ENCODE assay signal across 1 cellular context in the genomic region with DNA sequence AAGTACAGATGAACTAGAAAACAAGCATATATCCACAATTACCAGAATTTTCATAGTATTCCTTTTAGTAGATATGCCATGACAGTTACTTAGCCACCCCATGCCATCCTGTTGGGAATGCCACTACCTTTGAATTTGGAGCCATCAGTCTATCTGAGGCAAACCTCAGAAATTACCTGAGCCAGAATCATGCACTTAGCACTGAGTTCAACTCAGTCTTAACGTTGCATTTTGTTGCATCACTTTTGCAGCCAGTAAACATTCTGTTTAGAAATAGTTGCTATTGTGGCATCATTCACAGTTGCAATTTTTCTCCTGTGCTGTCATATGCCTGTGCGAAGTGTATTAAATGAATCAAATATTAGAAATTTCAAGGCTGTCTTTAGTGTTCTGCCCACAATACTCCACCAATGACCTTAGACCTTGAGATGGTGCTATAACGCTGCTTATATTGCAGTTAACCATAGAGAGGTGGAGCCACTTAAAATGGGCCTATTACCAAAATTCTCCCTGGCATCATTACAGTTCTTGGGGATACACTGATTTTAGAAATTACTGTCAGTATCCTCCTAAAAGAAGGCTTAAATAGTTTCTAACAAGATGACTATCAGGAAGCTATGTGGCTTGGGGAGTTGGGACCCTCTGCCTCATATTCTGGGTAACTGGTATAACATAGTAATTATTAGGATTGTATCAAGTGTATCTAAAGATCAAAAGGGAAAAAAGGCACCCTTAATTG.
TF ChIP-seq lines count a peak whose summit lies in the region.

No MANE protein-coding gene starts in this region.

TF ChIP-seq in GM23338, 12 proteins besides CTCF, POLR2A, EP300 and RAD21:
- TF ChIP-seq CREB1 (CRISPR knock-in tag; IDR thresholded peaks at IDR 0.05; ENCODE audit: low read depth), result no peak
- TF ChIP-seq POLR2AphosphoS5 (IDR thresholded peaks at IDR 0.05; ENCODE audit: low read depth), result no peak
- TF ChIP-seq ZNF114 (CRISPR knock-in tag; IDR thresholded peaks at IDR 0.05), result no peak
- TF ChIP-seq NANOG (IDR thresholded peaks at IDR 0.05; ENCODE audit: borderline replicate concordance), result no peak
- TF ChIP-seq STAT1 (IDR thresholded peaks at IDR 0.05; ENCODE audit: unreplicated experiment), result no peak
- no peak for TF ChIP-seq ZNF331 (CRISPR knock-in tag; IDR thresholded peaks at IDR 0.05; ENCODE audit: low read depth)
- TF ChIP-seq, protein P1, sequence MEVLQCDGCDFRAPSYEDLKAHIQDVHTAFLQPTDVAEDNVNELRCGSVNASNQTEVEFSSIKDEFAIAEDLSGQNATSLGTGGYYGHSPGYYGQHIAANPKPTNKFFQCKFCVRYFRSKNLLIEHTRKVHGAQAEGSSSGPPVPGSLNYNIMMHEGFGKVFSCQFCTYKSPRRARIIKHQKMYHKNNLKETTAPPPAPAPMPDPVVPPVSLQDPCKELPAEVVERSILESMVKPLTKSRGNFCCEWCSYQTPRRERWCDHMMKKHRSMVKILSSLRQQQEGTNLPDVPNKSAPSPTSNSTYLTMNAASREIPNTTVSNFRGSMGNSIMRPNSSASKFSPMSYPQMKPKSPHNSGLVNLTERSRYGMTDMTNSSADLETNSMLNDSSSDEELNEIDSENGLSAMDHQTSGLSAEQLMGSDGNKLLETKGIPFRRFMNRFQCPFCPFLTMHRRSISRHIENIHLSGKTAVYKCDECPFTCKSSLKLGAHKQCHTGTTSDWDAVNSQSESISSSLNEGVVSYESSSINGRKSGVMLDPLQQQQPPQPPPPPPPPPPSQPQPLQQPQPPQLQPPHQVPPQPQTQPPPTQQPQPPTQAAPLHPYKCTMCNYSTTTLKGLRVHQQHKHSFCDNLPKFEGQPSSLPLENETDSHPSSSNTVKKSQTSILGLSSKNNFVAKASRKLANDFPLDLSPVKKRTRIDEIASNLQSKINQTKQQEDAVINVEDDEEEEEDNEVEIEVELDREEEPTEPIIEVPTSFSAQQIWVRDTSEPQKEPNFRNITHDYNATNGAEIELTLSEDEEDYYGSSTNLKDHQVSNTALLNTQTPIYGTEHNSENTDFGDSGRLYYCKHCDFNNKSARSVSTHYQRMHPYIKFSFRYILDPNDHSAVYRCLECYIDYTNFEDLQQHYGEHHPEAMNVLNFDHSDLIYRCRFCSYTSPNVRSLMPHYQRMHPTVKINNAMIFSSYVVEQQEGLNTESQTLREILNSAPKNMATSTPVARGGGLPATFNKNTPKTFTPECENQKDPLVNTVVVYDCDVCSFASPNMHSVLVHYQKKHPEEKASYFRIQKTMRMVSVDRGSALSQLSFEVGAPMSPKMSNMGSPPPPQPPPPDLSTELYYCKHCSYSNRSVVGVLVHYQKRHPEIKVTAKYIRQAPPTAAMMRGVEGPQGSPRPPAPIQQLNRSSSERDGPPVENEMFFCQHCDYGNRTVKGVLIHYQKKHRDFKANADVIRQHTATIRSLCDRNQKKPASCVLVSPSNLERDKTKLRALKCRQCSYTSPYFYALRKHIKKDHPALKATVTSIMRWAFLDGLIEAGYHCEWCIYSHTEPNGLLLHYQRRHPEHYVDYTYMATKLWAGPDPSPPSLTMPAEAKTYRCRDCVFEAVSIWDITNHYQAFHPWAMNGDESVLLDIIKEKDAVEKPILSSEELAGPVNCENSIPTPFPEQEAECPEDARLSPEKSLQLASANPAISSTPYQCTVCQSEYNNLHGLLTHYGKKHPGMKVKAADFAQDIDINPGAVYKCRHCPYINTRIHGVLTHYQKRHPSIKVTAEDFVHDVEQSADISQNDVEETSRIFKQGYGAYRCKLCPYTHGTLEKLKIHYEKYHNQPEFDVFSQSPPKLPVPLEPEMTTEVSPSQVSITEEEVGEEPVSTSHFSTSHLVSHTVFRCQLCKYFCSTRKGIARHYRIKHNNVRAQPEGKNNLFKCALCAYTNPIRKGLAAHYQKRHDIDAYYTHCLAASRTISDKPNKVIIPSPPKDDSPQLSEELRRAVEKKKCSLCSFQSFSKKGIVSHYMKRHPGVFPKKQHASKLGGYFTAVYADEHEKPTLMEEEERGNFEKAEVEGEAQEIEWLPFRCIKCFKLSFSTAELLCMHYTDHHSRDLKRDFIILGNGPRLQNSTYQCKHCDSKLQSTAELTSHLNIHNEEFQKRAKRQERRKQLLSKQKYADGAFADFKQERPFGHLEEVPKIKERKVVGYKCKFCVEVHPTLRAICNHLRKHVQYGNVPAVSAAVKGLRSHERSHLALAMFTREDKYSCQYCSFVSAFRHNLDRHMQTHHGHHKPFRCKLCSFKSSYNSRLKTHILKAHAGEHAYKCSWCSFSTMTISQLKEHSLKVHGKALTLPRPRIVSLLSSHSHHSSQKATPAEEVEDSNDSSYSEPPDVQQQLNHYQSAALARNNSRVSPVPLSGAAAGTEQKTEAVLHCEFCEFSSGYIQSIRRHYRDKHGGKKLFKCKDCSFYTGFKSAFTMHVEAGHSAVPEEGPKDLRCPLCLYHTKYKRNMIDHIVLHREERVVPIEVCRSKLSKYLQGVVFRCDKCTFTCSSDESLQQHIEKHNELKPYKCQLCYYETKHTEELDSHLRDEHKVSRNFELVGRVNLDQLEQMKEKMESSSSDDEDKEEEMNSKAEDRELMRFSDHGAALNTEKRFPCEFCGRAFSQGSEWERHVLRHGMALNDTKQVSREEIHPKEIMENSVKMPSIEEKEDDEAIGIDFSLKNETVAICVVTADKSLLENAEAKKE (CRISPR knock-in tag; IDR thresholded peaks at IDR 0.05), result no peak
- no peak for TF ChIP-seq EZH2 (IDR thresholded peaks at IDR 0.05; ENCODE audit: low read depth, unreplicated experiment)
- TF ChIP-seq EZH2phosphoT487 (IDR thresholded peaks at IDR 0.05; ENCODE audit: unreplicated experiment), result no peak
- TF ChIP-seq, protein P2, sequence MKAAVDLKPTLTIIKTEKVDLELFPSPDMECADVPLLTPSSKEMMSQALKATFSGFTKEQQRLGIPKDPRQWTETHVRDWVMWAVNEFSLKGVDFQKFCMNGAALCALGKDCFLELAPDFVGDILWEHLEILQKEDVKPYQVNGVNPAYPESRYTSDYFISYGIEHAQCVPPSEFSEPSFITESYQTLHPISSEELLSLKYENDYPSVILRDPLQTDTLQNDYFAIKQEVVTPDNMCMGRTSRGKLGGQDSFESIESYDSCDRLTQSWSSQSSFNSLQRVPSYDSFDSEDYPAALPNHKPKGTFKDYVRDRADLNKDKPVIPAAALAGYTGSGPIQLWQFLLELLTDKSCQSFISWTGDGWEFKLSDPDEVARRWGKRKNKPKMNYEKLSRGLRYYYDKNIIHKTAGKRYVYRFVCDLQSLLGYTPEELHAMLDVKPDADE (IDR thresholded peaks at IDR 0.05), result no peak
- TF ChIP-seq JUNB (IDR thresholded peaks at IDR 0.05; ENCODE audit: unreplicated experiment), result no peak
- TF ChIP-seq, protein P3, sequence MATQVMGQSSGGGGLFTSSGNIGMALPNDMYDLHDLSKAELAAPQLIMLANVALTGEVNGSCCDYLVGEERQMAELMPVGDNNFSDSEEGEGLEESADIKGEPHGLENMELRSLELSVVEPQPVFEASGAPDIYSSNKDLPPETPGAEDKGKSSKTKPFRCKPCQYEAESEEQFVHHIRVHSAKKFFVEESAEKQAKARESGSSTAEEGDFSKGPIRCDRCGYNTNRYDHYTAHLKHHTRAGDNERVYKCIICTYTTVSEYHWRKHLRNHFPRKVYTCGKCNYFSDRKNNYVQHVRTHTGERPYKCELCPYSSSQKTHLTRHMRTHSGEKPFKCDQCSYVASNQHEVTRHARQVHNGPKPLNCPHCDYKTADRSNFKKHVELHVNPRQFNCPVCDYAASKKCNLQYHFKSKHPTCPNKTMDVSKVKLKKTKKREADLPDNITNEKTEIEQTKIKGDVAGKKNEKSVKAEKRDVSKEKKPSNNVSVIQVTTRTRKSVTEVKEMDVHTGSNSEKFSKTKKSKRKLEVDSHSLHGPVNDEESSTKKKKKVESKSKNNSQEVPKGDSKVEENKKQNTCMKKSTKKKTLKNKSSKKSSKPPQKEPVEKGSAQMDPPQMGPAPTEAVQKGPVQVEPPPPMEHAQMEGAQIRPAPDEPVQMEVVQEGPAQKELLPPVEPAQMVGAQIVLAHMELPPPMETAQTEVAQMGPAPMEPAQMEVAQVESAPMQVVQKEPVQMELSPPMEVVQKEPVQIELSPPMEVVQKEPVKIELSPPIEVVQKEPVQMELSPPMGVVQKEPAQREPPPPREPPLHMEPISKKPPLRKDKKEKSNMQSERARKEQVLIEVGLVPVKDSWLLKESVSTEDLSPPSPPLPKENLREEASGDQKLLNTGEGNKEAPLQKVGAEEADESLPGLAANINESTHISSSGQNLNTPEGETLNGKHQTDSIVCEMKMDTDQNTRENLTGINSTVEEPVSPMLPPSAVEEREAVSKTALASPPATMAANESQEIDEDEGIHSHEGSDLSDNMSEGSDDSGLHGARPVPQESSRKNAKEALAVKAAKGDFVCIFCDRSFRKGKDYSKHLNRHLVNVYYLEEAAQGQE (IDR thresholded peaks at IDR 0.05; ENCODE audit: unreplicated experiment), result no peak
